In genomic region chr3:105368575-105369500, GRCh38 we compare ENCODE assay signal across 8 cellular contexts. TPM values are rescaled to one million over a fixed set of nuclear protein-coding genes. Genes with fewer than 3 reads are reported as not detected.
DNase-seq lines count a peak whose midpoint lies in the region; ATAC-seq and TF ChIP-seq lines count a peak whose summit lies in the region.

No MANE protein-coding gene starts in this region.

- H3K9me3 ChIP-seq in AG04450 (ENCODE audit: control insufficient read depth, insufficient read depth, low read length) (no peaks in the 10 kb centered on the region; the same call in 1 of the 2 replicates), lung (ENCODE audit: control insufficient read depth in 2 of 2, insufficient read depth in 1 of 2, low read length in 1 of 2) (no peaks in the 10 kb centered on the region)

- WGBS in lung, 2 donors: 1% methylated on average over 45 of the region's 45 CpGs

- H3K27me3 ChIP-seq in AG04450 (ENCODE audit: control insufficient read depth, insufficient read depth, low read length) (no peaks in the 10 kb centered on the region), lung (ENCODE audit: control insufficient read depth, insufficient read depth) (no peaks in the 10 kb centered on the region)

- DNase-seq in AG04450 (ENCODE audit: low read depth, low spot score) (no peak), NCI-H510A treated with DMSO at 0.1 percent for 48 hours (lab: John Stamatoyannopoulos, UW) (peak; percentile 64), ecto neural progenitor cell (ENCODE audit: low spot score) (peak; percentile 60), lung (ENCODE audit: low spot score) (peak; percentile 84)
- peak; percentile 33 to 49 for DNase-seq in activated CD4-positive, alpha-beta T cell treated with anti-CD3 and anti-CD28 coated beads, Interleukin-2, amount 50 U/mL, for 24 hours (ENCODE audit: low read depth in 1 of 2, low spot score in 1 of 2)
- DNase-seq in stimulated activated CD4-positive, alpha-beta T cell treated with anti-CD3 and anti-CD28 coated beads, TNF-alpha, amount 100 ng/mL, for 48 hours (ENCODE audit: low read depth in 3 of 3): peak; percentile 56 to 73 (median 69)

- H3K4me1 ChIP-seq in lung (ENCODE audit: control insufficient read depth in 2 of 2, insufficient read depth in 2 of 2, low read length in 2 of 2): peaks cover 0 to 4% of the 10 kb centered on the region in 2 donors

- POLR2A ChIA-PET in AG04450 (lab: Yijun Ruan, JAX): interaction anchor here (0.7 to 1.0 kb wide), 2 partner anchors 604 to 1188 kb away, joined by 3 read pairs; no protein-coding TSS in a partner anchor

- ATAC-seq in GM18909 (IDR thresholded peaks at IDR 0.05; ENCODE audit: poor library complexity, unreplicated experiment) (peak; percentile 33), HG03139 (IDR thresholded peaks at IDR 0.05; ENCODE audit: unreplicated experiment) (peak; percentile 23), lung (ENCODE audit: insufficient read depth, low FRiP score) (peak; percentile 16)

- no peak for TF ChIP-seq CTCF in AG04450 (IDR thresholded peaks at IDR 0.05; ENCODE audit: low read depth, low read length)
- TF ChIP-seq CTCF in lung (IDR thresholded peaks at IDR 0.05; ENCODE audit: control extremely low read depth, extremely low read depth): no peak

- peak overlapping the region; percentile 94 for H3K27ac ChIP-seq in AG04450 (ENCODE audit: low read depth, low read length)
- peak overlapping the region; percentile 3 to 94 for H3K27ac ChIP-seq in lung (ENCODE audit: low read depth in 1 of 2, low read length in 1 of 2)

- CTCF ChIA-PET in AG04450 (lab: Charles Lee): interaction anchor here (0.5 to 9.9 kb wide), 8 partner anchors 149 to 1749 kb away, joined by 3 to 82 read pairs (median 4); no protein-coding TSS in a partner anchor

- H3K36me3 ChIP-seq in lung (ENCODE audit: control insufficient read depth in 2 of 2, insufficient read depth in 2 of 2, low read length in 2 of 2): no peaks in the 10 kb centered on the region

- H3K4me3 ChIP-seq in AG04450 (ENCODE audit: low read depth, low read length) (peak overlapping the region; percentile 96), lung (peak overlapping the region; percentile 63)

RNA-seq across cellular contexts. Expression of gene ALCAM, which starts 2.1 kb away (rescaled TPM):
- 198 and 275 TPM in 2 replicates for polyA plus RNA-seq in AG04450 (2011; rRNA removed)
- polyA minus RNA-seq in AG04450 (2011; rRNA and poly(A)+ RNA removed): 109 and 223 TPM in 2 replicates
- 100 to 1,000 TPM; 147 to 252 TPM for total RNA-seq in lung
- polyA plus RNA-seq in lung: 10 to 100 TPM; 55.9 to 72.1 TPM
